ENCODE assay signal across 8 cellular contexts in the genomic region with DNA sequence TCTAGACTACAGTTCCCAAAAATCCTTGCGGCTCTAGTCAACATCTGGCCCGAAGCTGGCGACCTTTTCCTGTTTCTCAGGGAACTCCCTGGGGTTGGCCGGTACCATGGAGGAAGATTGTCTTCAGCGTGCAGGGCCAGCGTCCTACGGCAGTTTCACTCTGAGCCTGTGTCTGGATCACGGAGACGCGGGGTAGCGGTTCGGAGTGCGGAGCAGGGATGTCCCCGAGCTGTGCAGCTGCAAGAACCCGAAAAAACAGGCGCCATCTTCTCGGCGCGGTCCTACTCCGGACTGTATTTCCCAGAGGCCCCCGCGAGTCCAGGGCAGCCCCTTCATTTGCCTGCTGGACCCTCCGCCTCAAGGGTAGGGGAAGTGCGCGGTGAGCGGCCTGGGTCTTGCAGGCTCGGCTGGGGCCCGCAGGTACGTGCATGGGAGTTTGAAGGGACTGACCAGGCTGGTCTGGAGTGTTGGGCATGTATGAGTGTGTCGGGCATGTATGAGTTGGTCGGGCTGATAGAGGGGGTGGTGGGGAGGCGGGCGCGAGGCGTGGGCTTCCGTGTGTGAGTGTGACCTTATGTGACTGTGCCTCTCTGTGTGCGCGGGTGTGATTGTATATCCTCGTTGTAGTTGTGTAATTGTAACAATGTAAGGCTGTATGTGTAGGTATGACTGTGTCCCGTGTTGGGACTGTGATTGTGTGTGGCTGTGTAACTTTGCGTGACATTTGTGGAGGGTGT. TPM values are rescaled to one million over a fixed set of nuclear protein-coding genes. Genes with fewer than 3 reads are reported as not detected.
DNase-seq lines count a peak whose midpoint lies in the region; ATAC-seq and TF ChIP-seq lines count a peak whose summit lies in the region.

TSS of gene ZNF383 (plus strand) at position 360 of the 737 bp plus-strand sequence. CDS start 12,240 bp downstream, outside the sequence.

- H3K4me3 Mint-ChIP-seq in activated T-helper 2 cell treated with anti-CD3 and anti-CD28 coated beads, Interferon-gamma antibody, Interleukin-2, Interleukin-4, amounts not matched to agents 10 μg/mL and 5 μg/mL and 100 μg/mL, durations not matched to agents 14 hours and 24 hours and 36 hours (ENCODE audit: low read depth), result peak within 1 kb of the TSS; percentile 96
- H3K4me3 Mint-ChIP-seq in nephron, result peak within 1 kb of the TSS; percentile 89 to 98 (median 98)

- DNase-seq in Daoy (ENCODE audit: low read depth) (peak; percentile 93), GM23248 (peak; percentile 93), Karpas-422 (peak; percentile 96), RPMI7951 (ENCODE audit: low read depth) (peak; percentile 92), fibroblast of the aortic adventitia (ENCODE audit: low read depth) (peak; percentile 86)
- DNase-seq in activated T-helper 2 cell treated with anti-CD3 and anti-CD28 coated beads, Interferon-gamma antibody, Interleukin-2, Interleukin-4, amounts not matched to agents 10 μg/mL and 5 μg/mL and 100 μg/mL, durations not matched to agents 14 hours and 24 hours and 36 hours (ENCODE audit: low spot score), result peak; percentile 80
- DNase-seq in stimulated activated naive CD8-positive, alpha-beta T cell treated with anti-CD3 and anti-CD28 coated beads, Interleukin-15, Interleukin-2, amounts not matched to agents 100 U/mL and 50 U/mL, for 24 hours, result peak; percentile 87

- H3K4me1 ChIP-seq in GM23248 (ENCODE audit: insufficient read depth), result peaks cover 3% of the 10 kb centered on the region; the same call in 1 of the 2 replicates
- peaks cover 10% of the 10 kb centered on the region for H3K4me1 ChIP-seq in Karpas-422 (ENCODE audit: low read length)

- H3K27ac Mint-ChIP-seq in activated T-helper 2 cell treated with anti-CD3 and anti-CD28 coated beads, Interferon-gamma antibody, Interleukin-2, Interleukin-4, amounts not matched to agents 10 μg/mL and 5 μg/mL and 100 μg/mL, durations not matched to agents 14 hours and 24 hours and 36 hours, result peak within 1 kb of the TSS; percentile 91
- H3K27ac Mint-ChIP-seq in nephron, result peak within 1 kb of the TSS; percentile 94 to 99 (median 98)

- H4K20me1 ChIP-seq in GM23248 (ENCODE audit: insufficient read depth) (no peaks in the 10 kb centered on the region), Karpas-422 (ENCODE audit: insufficient read depth, low read depth, low read length) (no peaks in the 10 kb centered on the region)

- H3K36me3 ChIP-seq in GM23248 (ENCODE audit: low read depth) (peaks cover 15% of the 10 kb centered on the region), Karpas-422 (ENCODE audit: insufficient read depth, low read length) (peaks cover 42% of the 10 kb centered on the region)

- H3K9ac ChIP-seq in GM23248, result peak within 1 kb of the TSS; percentile 95
- H3K9ac ChIP-seq in Karpas-422 (ENCODE audit: low read length), result peak within 1 kb of the TSS; percentile 77

- ATAC-seq in stimulated activated naive CD8-positive, alpha-beta T cell treated with anti-CD3 and anti-CD28 coated beads, Interleukin-15, Interleukin-2, amounts not matched to agents 100 U/mL and 50 U/mL, for 24 hours, result peak; percentile 94

- H3K9me2 ChIP-seq in GM23248 (ENCODE audit: insufficient read depth) (no peaks in the 10 kb centered on the region), Karpas-422 (replicated peaks; ENCODE audit: insufficient read depth, low read length) (no peaks in the 10 kb centered on the region)

- H3K4me1 Mint-ChIP-seq in activated T-helper 2 cell treated with anti-CD3 and anti-CD28 coated beads, Interferon-gamma antibody, Interleukin-2, Interleukin-4, amounts not matched to agents 10 μg/mL and 5 μg/mL and 100 μg/mL, durations not matched to agents 14 hours and 24 hours and 36 hours (ENCODE audit: low read depth), result peaks cover 11% of the 10 kb centered on the region
- peaks cover 21% of the 10 kb centered on the region for H3K4me1 Mint-ChIP-seq in nephron

- no peaks in the 10 kb centered on the region for H3K27me3 ChIP-seq in GM23248 (replicated peaks; ENCODE audit: insufficient read depth)
- H3K27me3 ChIP-seq in Karpas-422 (ENCODE audit: low read length), result no peaks in the 10 kb centered on the region

- H3K79me2 ChIP-seq in GM23248 (ENCODE audit: insufficient read depth), result peaks cover 49% of the 10 kb centered on the region
- peaks cover 45% of the 10 kb centered on the region for H3K79me2 ChIP-seq in Karpas-422 (ENCODE audit: low read length)

- H3K9me3 ChIP-seq in GM23248 (ENCODE audit: low read depth), result no peaks in the 10 kb centered on the region
- H3K9me3 ChIP-seq in Karpas-422 (ENCODE audit: low read length), result peaks cover 21% of the 10 kb centered on the region

- WGBS in GM23248 (ENCODE audit: low coverage in 1 of 2, low lambda C conversion rate in 2 of 2, missing lambda C conversion rate in 2 of 2), 2 experiments, result 1% methylated on average over 41 of the region's 41 CpGs

- H3K4me3 ChIP-seq in GM23248 (peak within 1 kb of the TSS; percentile 98), Karpas-422 (ENCODE audit: low read length) (peak within 1 kb of the TSS; percentile 89), fibroblast of the aortic adventitia (ENCODE audit: low read depth, low read length) (peak within 1 kb of the TSS; percentile 99)

- H3K36me3 Mint-ChIP-seq in activated T-helper 2 cell treated with anti-CD3 and anti-CD28 coated beads, Interferon-gamma antibody, Interleukin-2, Interleukin-4, amounts not matched to agents 10 μg/mL and 5 μg/mL and 100 μg/mL, durations not matched to agents 14 hours and 24 hours and 36 hours (ENCODE audit: low read depth), result peaks cover 47% of the 10 kb centered on the region
- H3K36me3 Mint-ChIP-seq in nephron (ENCODE audit: low read depth), result peaks cover 67% of the 10 kb centered on the region

- no peaks in the 10 kb centered on the region for H3K27me3 Mint-ChIP-seq in activated T-helper 2 cell treated with anti-CD3 and anti-CD28 coated beads, Interferon-gamma antibody, Interleukin-2, Interleukin-4, amounts not matched to agents 10 μg/mL and 5 μg/mL and 100 μg/mL, durations not matched to agents 14 hours and 24 hours and 36 hours (ENCODE audit: low read depth)
- H3K27me3 Mint-ChIP-seq in nephron (ENCODE audit: low read depth), result no peaks in the 10 kb centered on the region

- peak within 1 kb of the TSS; percentile 96 for H3K4me2 ChIP-seq in GM23248 (ENCODE audit: unreplicated experiment)
- peak within 1 kb of the TSS; percentile 82 for H3K4me2 ChIP-seq in Karpas-422 (ENCODE audit: low read depth, low read length, poor library complexity, severe bottlenecking)

- no peaks in the 10 kb centered on the region for H3F3A ChIP-seq in GM23248 (ENCODE audit: insufficient read depth)

- intact Hi-C loops in activated T-helper 2 cell treated with anti-CD3 and anti-CD28 coated beads, Interferon-gamma antibody, Interleukin-2, Interleukin-4, amounts not matched to agents 10 μg/mL and 5 μg/mL and 100 μg/mL, durations not matched to agents 14 hours and 24 hours and 36 hours (cut with micrococcal nuclease), result loop anchor here (1.0 to 10.0 kb wide), 14 partner anchors 46 to 1003 kb away; partner anchors contain the start of genes ZFP14, ZFP30, ZNF146 and ZNF260

- peak within 1 kb of the TSS; percentile 89 for H3K27ac ChIP-seq in GM23248
- peak within 1 kb of the TSS; percentile 65 for H3K27ac ChIP-seq in Karpas-422 (ENCODE audit: low read length)

- peaks cover 52% of the 10 kb centered on the region for H3K9me3 Mint-ChIP-seq in activated T-helper 2 cell treated with anti-CD3 and anti-CD28 coated beads, Interferon-gamma antibody, Interleukin-2, Interleukin-4, amounts not matched to agents 10 μg/mL and 5 μg/mL and 100 μg/mL, durations not matched to agents 14 hours and 24 hours and 36 hours
- peaks cover 41% of the 10 kb centered on the region for H3K9me3 Mint-ChIP-seq in nephron

- in situ Hi-C loops in GM23248 (cut with MboI), result no loop called here

- peak within 1 kb of the TSS; percentile 89 for H2AFZ ChIP-seq in GM23248
- peak within 1 kb of the TSS; percentile 93 for H2AFZ ChIP-seq in Karpas-422 (ENCODE audit: low read length)

- no peak for TF ChIP-seq CTCF in fibroblast of the aortic adventitia (IDR thresholded peaks at IDR 0.05; ENCODE audit: insufficient read depth, low read length)
- no peak for TF ChIP-seq CTCF in nephron (IDR thresholded peaks at IDR 0.05; ENCODE audit: unreplicated experiment in 3 of 3)

RNA-seq across cellular contexts. Expression of gene ZNF383, which starts in this region (rescaled TPM):
- 4.1 and 4.8 TPM in 2 replicates for total RNA-seq in Daoy (2014; rRNA removed; shearing (Covaris generic))
- 3.4 and 5.5 TPM in 2 replicates for total RNA-seq in GM23248 (2014; rRNA removed; shearing (Covaris generic))
- 3.3 and 4.1 TPM in 2 replicates for polyA plus RNA-seq in GM23248 (2016; fragmentation: Nextera tagmentation; extraction: Ambion mirVana)
- 6.3 and 18.7 TPM in 2 replicates for total RNA-seq in Karpas-422 (2014; rRNA removed; shearing (Covaris generic); ENCODE audit: low replicate concordance)
- 4.8 and 7.8 TPM in 2 replicates for total RNA-seq in RPMI7951 (2014; rRNA removed; shearing (Covaris generic))
- 5.2 and 7.4 TPM in 2 replicates for total RNA-seq in activated T-helper 2 cell treated with anti-CD3 and anti-CD28 coated beads, Interferon-gamma antibody, Interleukin-2, Interleukin-4, amounts not matched to agents 10 μg/mL and 5 μg/mL and 100 μg/mL, durations not matched to agents 14 hours and 24 hours and 36 hours
- total RNA-seq in fibroblast of the aortic adventitia (ENCODE audit: low replicate concordance), result 7.8 and 16.7 TPM in 2 replicates

Comparison
In these comparisons a context has a peak if more than half of its experiments do, and no peak if none do; other contexts are left out.
1. Peak in every context shown above with its lines: DNase-seq, ATAC-seq, H3K4me3 ChIP-seq and H3K27ac ChIP-seq.